ENCODE assay signal across 1 cellular context in genomic region chr7:151276651-151277590, GRCh38.
A peak's percentile ranks its signal among the peaks of the same experiment; 100 is the strongest.
TF ChIP-seq lines count a peak whose summit lies in the region.

No MANE protein-coding gene starts in this region.

TF ChIP-seq in H1, 55 proteins besides CTCF, POLR2A, EP300 and RAD21 (continued from another document):
- TF ChIP-seq GABPA (IDR thresholded peaks at IDR 0.05; ENCODE audit: borderline replicate concordance, insufficient read depth, low read length) (no peak), SRF (IDR thresholded peaks at IDR 0.05; ENCODE audit: low read depth, low read length) (no peak), GTF2F1 (IDR thresholded peaks at IDR 0.05; ENCODE audit: borderline replicate concordance, low read depth, low read length) (no peak), ATF3 (IDR thresholded peaks at IDR 0.05; ENCODE audit: insufficient read depth, low read depth, low read length) (no peak), SIRT6 (IDR thresholded peaks at IDR 0.05; ENCODE audit: low read length) (no peak), TBP (IDR thresholded peaks at IDR 0.05; ENCODE audit: low read depth, low read length) (no peak), POLR2AphosphoS5 (IDR thresholded peaks at IDR 0.05; ENCODE audit: low read depth, low read length) (no peak), HDAC6 (IDR thresholded peaks at IDR 0.05; ENCODE audit: low read depth, low read length) (no peak), ASH2L (IDR thresholded peaks at IDR 0.05; ENCODE audit: low read length) (no peak), SAP30 (IDR thresholded peaks at IDR 0.05; ENCODE audit: insufficient read depth, insufficient replicate concordance, low read length) (no peak), TAF7 (optimal IDR thresholded peaks at IDR 0.05; ENCODE audit: borderline replicate concordance, low read depth, low read length) (no peak), HDAC2 (IDR thresholded peaks at IDR 0.05; ENCODE audit: borderline replicate concordance in 1 of 2, low read depth in 2 of 2, low read length in 2 of 2) (no peak), CHD1 (IDR thresholded peaks at IDR 0.05; ENCODE audit: low read depth, low read length) (no peak), SIX5 (IDR thresholded peaks at IDR 0.05; ENCODE audit: low read depth, low read length) (no peak), CBX8 (IDR thresholded peaks at IDR 0.05; ENCODE audit: borderline replicate concordance, low read depth, low read length) (no peak), BRCA1 (IDR thresholded peaks at IDR 0.05; ENCODE audit: low read depth, low read length) (no peak), RBBP5 (IDR thresholded peaks at IDR 0.05; ENCODE audit: borderline replicate concordance, low read depth, low read length) (0 out of 2 replicates have a peak, but pooled peaks have one; percentile 31), NRF1 (IDR thresholded peaks at IDR 0.05; ENCODE audit: low read depth, low read length) (peak; percentile 52), E2F6 (IDR thresholded peaks at IDR 0.05) (peak; percentile 27; the same call in 1 of the 2 replicates), SP1 (IDR thresholded peaks at IDR 0.05; ENCODE audit: low read depth, low read length) (no peak), SUZ12 (IDR thresholded peaks at IDR 0.05; ENCODE audit: low read length) (no peak), CEBPB (IDR thresholded peaks at IDR 0.05; ENCODE audit: low read depth, low read length) (no peak), SIN3A (conservative IDR thresholded peaks at IDR 0.05 in 1 of 2, IDR thresholded peaks at IDR 0.05 in 1 of 2; ENCODE audit: low read depth in 1 of 2, low read length in 2 of 2) (no peak; a peak in 1 of 4 replicates), CBX5 (IDR thresholded peaks at IDR 0.05; ENCODE audit: low read depth, low read length) (no peak), FOSL1 (IDR thresholded peaks at IDR 0.05; ENCODE audit: insufficient read depth, low read depth, low read length) (no peak), KDM1A (IDR thresholded peaks at IDR 0.05; ENCODE audit: borderline replicate concordance, low read length) (no peak), JUND (IDR thresholded peaks at IDR 0.05; ENCODE audit: low read length) (no peak), MAFK (IDR thresholded peaks at IDR 0.05; ENCODE audit: low read depth, low read length) (no peak), RXRA (IDR thresholded peaks at IDR 0.05; ENCODE audit: insufficient read depth, low read depth, low read length) (no peak), SP4 (IDR thresholded peaks at IDR 0.05; ENCODE audit: low read length) (no peak), RFX5 (IDR thresholded peaks at IDR 0.05; ENCODE audit: borderline replicate concordance, low read depth, low read length) (no peak), KDM4A (IDR thresholded peaks at IDR 0.05; ENCODE audit: low read depth, low read length, severe bottlenecking) (peak; percentile 51), POU5F1 (IDR thresholded peaks at IDR 0.05; ENCODE audit: low read depth, low read length) (no peak), KDM5A (IDR thresholded peaks at IDR 0.05; ENCODE audit: low read length) (no peak), TEAD4 (IDR thresholded peaks at IDR 0.05; ENCODE audit: low read depth, low read length) (no peak), BACH1 (IDR thresholded peaks at IDR 0.05; ENCODE audit: low read length) (no peak), TCF12 (IDR thresholded peaks at IDR 0.05; ENCODE audit: low read depth, low read length) (no peak), JUN (IDR thresholded peaks at IDR 0.05; ENCODE audit: low read depth, low read length) (no peak), CTBP2 (IDR thresholded peaks at IDR 0.05; ENCODE audit: borderline replicate concordance, insufficient read depth, insufficient read length, low read length) (no peak), YY1 (IDR thresholded peaks at IDR 0.05; ENCODE audit: low read depth, low read length) (0 out of 2 replicates have a peak, but pooled peaks have one; percentile 27), BCL11A (IDR thresholded peaks at IDR 0.05; ENCODE audit: low read depth in 2 of 2, low read length in 2 of 2) (no peak), CREB1 (IDR thresholded peaks at IDR 0.05) (no peak), NANOG (IDR thresholded peaks at IDR 0.05; ENCODE audit: insufficient read depth, low read depth, low read length, poor library complexity, severe bottlenecking) (no peak), SP2 (IDR thresholded peaks at IDR 0.05; ENCODE audit: low read length) (no peak), PHF8 (conservative IDR thresholded peaks at IDR 0.05; ENCODE audit: low read depth, low read length) (no peak), ZNF274 (IDR thresholded peaks at IDR 0.05; ENCODE audit: borderline replicate concordance, extremely low read depth, low read length) (no peak), EZH2 (IDR thresholded peaks at IDR 0.05; ENCODE audit: low read depth, low read length, severe bottlenecking) (no peak)
- TF ChIP-seq, protein P1, sequence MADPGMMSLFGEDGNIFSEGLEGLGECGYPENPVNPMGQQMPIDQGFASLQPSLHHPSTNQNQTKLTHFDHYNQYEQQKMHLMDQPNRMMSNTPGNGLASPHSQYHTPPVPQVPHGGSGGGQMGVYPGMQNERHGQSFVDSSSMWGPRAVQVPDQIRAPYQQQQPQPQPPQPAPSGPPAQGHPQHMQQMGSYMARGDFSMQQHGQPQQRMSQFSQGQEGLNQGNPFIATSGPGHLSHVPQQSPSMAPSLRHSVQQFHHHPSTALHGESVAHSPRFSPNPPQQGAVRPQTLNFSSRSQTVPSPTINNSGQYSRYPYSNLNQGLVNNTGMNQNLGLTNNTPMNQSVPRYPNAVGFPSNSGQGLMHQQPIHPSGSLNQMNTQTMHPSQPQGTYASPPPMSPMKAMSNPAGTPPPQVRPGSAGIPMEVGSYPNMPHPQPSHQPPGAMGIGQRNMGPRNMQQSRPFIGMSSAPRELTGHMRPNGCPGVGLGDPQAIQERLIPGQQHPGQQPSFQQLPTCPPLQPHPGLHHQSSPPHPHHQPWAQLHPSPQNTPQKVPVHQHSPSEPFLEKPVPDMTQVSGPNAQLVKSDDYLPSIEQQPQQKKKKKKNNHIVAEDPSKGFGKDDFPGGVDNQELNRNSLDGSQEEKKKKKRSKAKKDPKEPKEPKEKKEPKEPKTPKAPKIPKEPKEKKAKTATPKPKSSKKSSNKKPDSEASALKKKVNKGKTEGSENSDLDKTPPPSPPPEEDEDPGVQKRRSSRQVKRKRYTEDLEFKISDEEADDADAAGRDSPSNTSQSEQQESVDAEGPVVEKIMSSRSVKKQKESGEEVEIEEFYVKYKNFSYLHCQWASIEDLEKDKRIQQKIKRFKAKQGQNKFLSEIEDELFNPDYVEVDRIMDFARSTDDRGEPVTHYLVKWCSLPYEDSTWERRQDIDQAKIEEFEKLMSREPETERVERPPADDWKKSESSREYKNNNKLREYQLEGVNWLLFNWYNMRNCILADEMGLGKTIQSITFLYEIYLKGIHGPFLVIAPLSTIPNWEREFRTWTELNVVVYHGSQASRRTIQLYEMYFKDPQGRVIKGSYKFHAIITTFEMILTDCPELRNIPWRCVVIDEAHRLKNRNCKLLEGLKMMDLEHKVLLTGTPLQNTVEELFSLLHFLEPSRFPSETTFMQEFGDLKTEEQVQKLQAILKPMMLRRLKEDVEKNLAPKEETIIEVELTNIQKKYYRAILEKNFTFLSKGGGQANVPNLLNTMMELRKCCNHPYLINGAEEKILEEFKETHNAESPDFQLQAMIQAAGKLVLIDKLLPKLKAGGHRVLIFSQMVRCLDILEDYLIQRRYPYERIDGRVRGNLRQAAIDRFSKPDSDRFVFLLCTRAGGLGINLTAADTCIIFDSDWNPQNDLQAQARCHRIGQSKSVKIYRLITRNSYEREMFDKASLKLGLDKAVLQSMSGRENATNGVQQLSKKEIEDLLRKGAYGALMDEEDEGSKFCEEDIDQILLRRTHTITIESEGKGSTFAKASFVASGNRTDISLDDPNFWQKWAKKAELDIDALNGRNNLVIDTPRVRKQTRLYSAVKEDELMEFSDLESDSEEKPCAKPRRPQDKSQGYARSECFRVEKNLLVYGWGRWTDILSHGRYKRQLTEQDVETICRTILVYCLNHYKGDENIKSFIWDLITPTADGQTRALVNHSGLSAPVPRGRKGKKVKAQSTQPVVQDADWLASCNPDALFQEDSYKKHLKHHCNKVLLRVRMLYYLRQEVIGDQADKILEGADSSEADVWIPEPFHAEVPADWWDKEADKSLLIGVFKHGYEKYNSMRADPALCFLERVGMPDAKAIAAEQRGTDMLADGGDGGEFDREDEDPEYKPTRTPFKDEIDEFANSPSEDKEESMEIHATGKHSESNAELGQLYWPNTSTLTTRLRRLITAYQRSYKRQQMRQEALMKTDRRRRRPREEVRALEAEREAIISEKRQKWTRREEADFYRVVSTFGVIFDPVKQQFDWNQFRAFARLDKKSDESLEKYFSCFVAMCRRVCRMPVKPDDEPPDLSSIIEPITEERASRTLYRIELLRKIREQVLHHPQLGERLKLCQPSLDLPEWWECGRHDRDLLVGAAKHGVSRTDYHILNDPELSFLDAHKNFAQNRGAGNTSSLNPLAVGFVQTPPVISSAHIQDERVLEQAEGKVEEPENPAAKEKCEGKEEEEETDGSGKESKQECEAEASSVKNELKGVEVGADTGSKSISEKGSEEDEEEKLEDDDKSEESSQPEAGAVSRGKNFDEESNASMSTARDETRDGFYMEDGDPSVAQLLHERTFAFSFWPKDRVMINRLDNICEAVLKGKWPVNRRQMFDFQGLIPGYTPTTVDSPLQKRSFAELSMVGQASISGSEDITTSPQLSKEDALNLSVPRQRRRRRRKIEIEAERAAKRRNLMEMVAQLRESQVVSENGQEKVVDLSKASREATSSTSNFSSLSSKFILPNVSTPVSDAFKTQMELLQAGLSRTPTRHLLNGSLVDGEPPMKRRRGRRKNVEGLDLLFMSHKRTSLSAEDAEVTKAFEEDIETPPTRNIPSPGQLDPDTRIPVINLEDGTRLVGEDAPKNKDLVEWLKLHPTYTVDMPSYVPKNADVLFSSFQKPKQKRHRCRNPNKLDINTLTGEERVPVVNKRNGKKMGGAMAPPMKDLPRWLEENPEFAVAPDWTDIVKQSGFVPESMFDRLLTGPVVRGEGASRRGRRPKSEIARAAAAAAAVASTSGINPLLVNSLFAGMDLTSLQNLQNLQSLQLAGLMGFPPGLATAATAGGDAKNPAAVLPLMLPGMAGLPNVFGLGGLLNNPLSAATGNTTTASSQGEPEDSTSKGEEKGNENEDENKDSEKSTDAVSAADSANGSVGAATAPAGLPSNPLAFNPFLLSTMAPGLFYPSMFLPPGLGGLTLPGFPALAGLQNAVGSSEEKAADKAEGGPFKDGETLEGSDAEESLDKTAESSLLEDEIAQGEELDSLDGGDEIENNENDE (IDR thresholded peaks at IDR 0.05; ENCODE audit: insufficient replicate concordance, low read length): no peak
- TF ChIP-seq, protein P2, sequence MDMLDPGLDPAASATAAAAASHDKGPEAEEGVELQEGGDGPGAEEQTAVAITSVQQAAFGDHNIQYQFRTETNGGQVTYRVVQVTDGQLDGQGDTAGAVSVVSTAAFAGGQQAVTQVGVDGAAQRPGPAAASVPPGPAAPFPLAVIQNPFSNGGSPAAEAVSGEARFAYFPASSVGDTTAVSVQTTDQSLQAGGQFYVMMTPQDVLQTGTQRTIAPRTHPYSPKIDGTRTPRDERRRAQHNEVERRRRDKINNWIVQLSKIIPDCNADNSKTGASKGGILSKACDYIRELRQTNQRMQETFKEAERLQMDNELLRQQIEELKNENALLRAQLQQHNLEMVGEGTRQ (IDR thresholded peaks at IDR 0.05; ENCODE audit: low read length): no peak
- TF ChIP-seq, protein P3, sequence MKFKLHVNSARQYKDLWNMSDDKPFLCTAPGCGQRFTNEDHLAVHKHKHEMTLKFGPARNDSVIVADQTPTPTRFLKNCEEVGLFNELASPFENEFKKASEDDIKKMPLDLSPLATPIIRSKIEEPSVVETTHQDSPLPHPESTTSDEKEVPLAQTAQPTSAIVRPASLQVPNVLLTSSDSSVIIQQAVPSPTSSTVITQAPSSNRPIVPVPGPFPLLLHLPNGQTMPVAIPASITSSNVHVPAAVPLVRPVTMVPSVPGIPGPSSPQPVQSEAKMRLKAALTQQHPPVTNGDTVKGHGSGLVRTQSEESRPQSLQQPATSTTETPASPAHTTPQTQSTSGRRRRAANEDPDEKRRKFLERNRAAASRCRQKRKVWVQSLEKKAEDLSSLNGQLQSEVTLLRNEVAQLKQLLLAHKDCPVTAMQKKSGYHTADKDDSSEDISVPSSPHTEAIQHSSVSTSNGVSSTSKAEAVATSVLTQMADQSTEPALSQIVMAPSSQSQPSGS (IDR thresholded peaks at IDR 0.05; ENCODE audit: low read length): no peak
TF ChIP-seq in H1: peak in this region for 8.
